In genomic region chr10:98033515-98033914, GRCh38 we compare ENCODE assay signal across 19 cellular contexts. TPM values are rescaled to one million over a fixed set of nuclear protein-coding genes. Genes with fewer than 3 reads are reported as not detected.
DNase-seq lines count a peak whose midpoint lies in the region; ATAC-seq and TF ChIP-seq lines count a peak whose summit lies in the region.
"Had no signal": no experiment of that assay in that cellular context is flagged by ENCODE, and none has a peak within 500 bp of the region (broad histone marks: within the 10 kb centered on the region; RNA-seq: fewer than 3 reads in every experiment).

No MANE protein-coding gene starts in this region.

- H3K27ac ChIP-seq in DND-41 (ENCODE audit: low read length) (no peak overlapping the region), gastroesophageal sphincter (no peak overlapping the region), psoas muscle (no peak overlapping the region)

- H3K4me3 ChIP-seq in DND-41 (ENCODE audit: low read depth in 1 of 2, low read length in 2 of 2) (no peak overlapping the region), gastroesophageal sphincter (no peak overlapping the region), psoas muscle (no peak overlapping the region)
- H3K4me3 ChIP-seq: GM23338, K562 had no signal

- H3K9me3 ChIP-seq in DND-41 (ENCODE audit: insufficient read depth, low read length, severe bottlenecking) (no peaks in the 10 kb centered on the region), gastroesophageal sphincter (no peaks in the 10 kb centered on the region), psoas muscle (no peaks in the 10 kb centered on the region)
- H3K9me3 ChIP-seq: BE2C had no signal

- H3K4me1 ChIP-seq in DND-41 (ENCODE audit: insufficient read depth, low read length): no peaks in the 10 kb centered on the region
- peaks cover 0 to 28% (median 14%) of the 10 kb centered on the region in 3 donors for H3K4me1 ChIP-seq in gastroesophageal sphincter
- H3K4me1 ChIP-seq in psoas muscle: peaks cover 4% of the 10 kb centered on the region
- H3K4me1 ChIP-seq: BE2C had no signal

- intact Hi-C loops in psoas muscle (cut with DNase I): no loop called here

- no peak for DNase-seq in DND-41
- DNase-seq in HK-2 (ENCODE audit: unreplicated experiment): peak; percentile 67
- peak; percentile 8 for DNase-seq in astrocyte of the hippocampus (ENCODE audit: low read depth, low spot score)
- DNase-seq in kidney glomerular epithelial cell (lab: John Stamatoyannopoulos, UW): peak; percentile 65
- DNase-seq in NCI-H1092 treated with DMSO at 0.1 percent for 48 hours (lab: John Stamatoyannopoulos, UW): no peak
- DNase-seq in psoas muscle: no peak
- DNase-seq: BE2C; CD4-positive, CD25-positive, alpha-beta regulatory T cell; CD8-positive, alpha-beta memory T cell; COR-L47; DMS 273 treated with DMSO at 0.1 percent for 48 hours; GDM1; HCEC 1CT; IMR-90 had no signal

- H3K27me3 ChIP-seq in DND-41 (ENCODE audit: insufficient read depth, low read length, poor library complexity): peaks cover 37% of the 10 kb centered on the region
- peaks cover 90% of the 10 kb centered on the region for H3K27me3 ChIP-seq in gastroesophageal sphincter
- peaks cover 1 to 74% (median 9%) of the 10 kb centered on the region in 3 donors for H3K27me3 ChIP-seq in psoas muscle (ENCODE audit: insufficient read depth in 3 of 3, low read length in 2 of 3)

- no peaks in the 10 kb centered on the region for H3K36me3 ChIP-seq in DND-41 (ENCODE audit: insufficient read depth, low read length)
- no peaks in the 10 kb centered on the region for H3K36me3 ChIP-seq in gastroesophageal sphincter
- H3K36me3 ChIP-seq in psoas muscle (ENCODE audit: insufficient read depth in 1 of 2, low read depth in 1 of 2): no peaks in the 10 kb centered on the region
- H3K36me3 ChIP-seq: BE2C had no signal

- TF ChIP-seq CTCF in DND-41 (IDR thresholded peaks at IDR 0.05; ENCODE audit: borderline replicate concordance, extremely low read depth, low read length, poor library complexity, severe bottlenecking): no peak
- no peak for TF ChIP-seq CTCF in gastroesophageal sphincter (IDR thresholded peaks at IDR 0.05)
- no peak for TF ChIP-seq CTCF in psoas muscle (IDR thresholded peaks at IDR 0.05)

- H3K4me2 ChIP-seq in DND-41 (ENCODE audit: insufficient read depth, low read length): no peak overlapping the region
- H3K4me2 ChIP-seq: GM23338 had no signal

- H2AFZ ChIP-seq in DND-41 (ENCODE audit: low read depth, low read length): no peak overlapping the region
- H2AFZ ChIP-seq: GM23338 had no signal

- 47 to 63% methylated on average over 3 of the region's 3 CpGs for WGBS in gastroesophageal sphincter (ENCODE audit: low coverage in 1 of 2), 2 donors
- WGBS in psoas muscle, 3 donors: 43 to 55% (median 50%) methylated on average over 3 of the region's 3 CpGs

- peaks cover 7% of the 10 kb centered on the region; the same call in 1 of the 2 replicates for H4K20me1 ChIP-seq in DND-41 (ENCODE audit: insufficient read depth, low read length)

- TF ChIP-seq POLR2A in gastroesophageal sphincter (IDR thresholded peaks at IDR 0.05): no peak

- H3K9ac ChIP-seq in DND-41 (ENCODE audit: low read depth, low read length): no peak overlapping the region

- 0 out of 3 replicates have a peak, but pooled peaks have one; percentile 24 for ATAC-seq in DND-41 (ENCODE audit: insufficient read depth, low read depth)
- no peak for ATAC-seq in gastroesophageal sphincter
- ATAC-seq in GM21786 (IDR thresholded peaks at IDR 0.05; ENCODE audit: unreplicated experiment): no peak
- no peak for ATAC-seq in psoas muscle
- ATAC-seq: GM23338, K562 had no signal

- TF ChIP-seq EP300 in gastroesophageal sphincter (IDR thresholded peaks at IDR 0.05): no peak

- no peaks in the 10 kb centered on the region for H3K79me2 ChIP-seq in DND-41 (ENCODE audit: insufficient read depth, low read length)

RNA-seq across cellular contexts. Expression of gene CRTAC1, which starts 3.1 kb away (rescaled TPM):
- total RNA-seq in gastroesophageal sphincter (1 to 10 TPM; 1.2 to 5.7 (median 1.7) TPM), psoas muscle (under 1 TPM; 0.07 to 0.93 (median 0.35) TPM)
- polyA plus RNA-seq in psoas muscle: under 1 TPM; 0.30 to 0.47 (median 0.30) TPM
- total RNA-seq: A172; CD4-positive, CD25-positive, alpha-beta regulatory T cell; CD8-positive, alpha-beta memory T cell; IMR-90; K562 had no signal
- polyA plus RNA-seq: CD4-positive, CD25-positive, alpha-beta regulatory T cell; CD8-positive, alpha-beta memory T cell; IMR-90; K562 had no signal

Comparison
In these comparisons a context has a peak if more than half of its experiments do, and no peak if none do; other contexts are left out.
1. DNase-seq: peak in HK-2 (single experiment), astrocyte of the hippocampus (single experiment) and kidney glomerular epithelial cell (single experiment); none in DND-41 (single experiment), NCI-H1092 treated with DMSO at 0.1 percent for 48 hours (single experiment) and psoas muscle (0 of 2).